In the genomic region with DNA sequence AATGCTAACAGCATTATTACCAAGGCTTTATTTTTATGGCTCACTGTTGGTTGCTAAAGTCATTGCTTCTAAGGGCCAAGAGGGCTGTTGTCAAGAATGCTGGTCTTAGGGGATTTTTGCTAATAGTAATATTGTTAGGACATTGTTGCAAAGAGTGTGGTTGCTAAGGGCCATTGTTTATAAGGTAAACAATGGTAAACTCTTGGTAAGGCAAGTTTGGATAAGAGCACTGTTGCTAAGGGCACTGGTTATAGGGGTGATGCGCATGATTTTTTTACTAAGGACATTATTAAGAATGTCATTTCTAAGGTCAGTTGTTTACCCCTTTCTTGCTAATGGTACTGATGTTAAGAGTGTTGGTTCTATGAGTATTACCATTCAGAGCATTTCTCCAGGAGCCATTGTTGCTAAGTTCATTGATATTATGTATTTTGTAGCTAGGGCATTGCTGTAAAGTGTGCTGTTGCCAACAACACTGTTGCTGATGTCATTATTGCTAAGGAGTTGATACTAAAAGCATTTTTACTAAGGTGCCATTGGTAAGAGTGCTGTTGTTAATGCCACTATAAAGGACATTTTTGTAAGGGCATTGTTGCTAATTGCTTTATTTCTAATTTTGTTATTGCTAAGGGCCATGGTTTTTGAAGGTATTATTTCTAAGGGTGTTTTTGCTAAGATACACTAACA, we compare ENCODE assay signal across 21 cellular contexts. TPM values are rescaled to one million over a fixed set of nuclear protein-coding genes. Genes with fewer than 3 reads are reported as not detected.
"Had no signal": no experiment of that assay in that cellular context is flagged by ENCODE, and none has a peak within 500 bp of the region (broad histone marks: within the 10 kb centered on the region; RNA-seq: fewer than 3 reads in every experiment).

No MANE protein-coding gene starts in this region.

RNA-seq across cellular contexts. Expression of a gene that starts 55.9 kb away (rescaled TPM):
- total RNA-seq: activated naive CD4-positive, alpha-beta T cell treated with anti-CD3 and anti-CD28 coated beads for 36 hours; activated naive CD4-positive, alpha-beta T cell treated with anti-CD3 and anti-CD28 coated beads, Interleukin-2, amount 50 U/mL, for 72 hours; activated naive CD8-positive, alpha-beta T cell treated with anti-CD3 and anti-CD28 coated beads for 36 hours; activated naive CD8-positive, alpha-beta T cell treated with anti-CD3 and anti-CD28 coated beads, Interleukin-2, amount 10 ng/mL, durations not matched to agents 7 days and 5 days; activated T-cell treated with anti-CD3 and anti-CD28 coated beads, Interleukin-2, amount 50 U/mL, for 4 hours; activated T-cell treated with anti-CD3 and anti-CD28 coated beads, Interleukin-2, amount 50 U/mL, for 72 hours; activated T-helper 1 cell treated with anti-CD3 and anti-CD28 coated beads, Interleukin-12 subunit alpha, Interleukin-12 subunit beta, Interleukin-2, Interleukin-4 antibody, amounts not matched to agents 30 ng/mL and 10 ng/mL and 1 ng/mL, durations not matched to agents 14 hours and 24 hours and 36 hours; activated T-helper 17 cell treated with anti-CD3 and anti-CD28 coated beads, Interleukin-2, amount 50 U/mL, for 72 hours; activated T-helper 2 cell treated with anti-CD3 and anti-CD28 coated beads, Interferon-gamma antibody, Interleukin-2, Interleukin-4, amounts not matched to agents 10 μg/mL and 5 μg/mL and 100 μg/mL, durations not matched to agents 14 hours and 24 hours and 36 hours; adrenal gland; aorta; ascending aorta; astrocyte; body of pancreas; breast epithelium; bronchial epithelial cell; cardiac muscle cell; cardiac septum; cerebellum; chondrocyte had no signal
- polyA plus RNA-seq: adipose tissue, adrenal gland, aorta, cardiac muscle cell had no signal
